ENCODE assay signal across 10 cellular contexts in the genomic region with DNA sequence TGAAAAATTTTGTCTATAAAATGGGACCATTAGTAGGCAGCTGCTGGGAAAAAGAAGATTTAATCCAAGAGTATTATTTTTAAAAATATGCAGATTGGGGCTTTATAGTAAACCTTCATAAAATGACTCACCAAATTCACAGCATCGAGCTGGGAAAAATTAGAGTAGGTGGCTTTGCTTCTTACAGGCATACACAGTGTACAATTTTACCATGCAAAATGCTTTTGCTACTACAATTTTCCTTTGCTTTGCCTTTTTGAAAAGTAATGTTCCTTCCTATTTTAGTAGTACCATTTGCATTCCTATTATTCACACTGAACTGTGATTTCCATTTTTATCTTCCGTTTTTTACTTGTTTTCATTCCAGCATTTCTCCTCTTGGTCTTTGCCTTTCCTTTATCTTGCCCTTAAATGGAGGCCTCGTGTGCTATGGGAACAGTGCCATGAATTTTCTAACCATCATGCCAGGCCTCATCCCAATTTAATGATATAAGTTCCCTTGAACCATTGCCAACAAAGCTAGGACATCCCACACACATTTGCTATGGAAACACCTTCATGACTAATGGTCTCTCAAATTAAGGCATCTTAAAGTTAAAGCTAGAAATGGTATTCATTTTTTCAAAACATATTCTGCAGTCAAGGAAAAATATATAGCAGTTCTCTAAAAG.
DNase-seq lines count a peak whose midpoint lies in the region; ATAC-seq, FAIRE-seq and TF ChIP-seq lines count a peak whose summit lies in the region.
"Had no signal": no experiment of that assay in that cellular context is flagged by ENCODE, and none has a peak within 500 bp of the region (broad histone marks: within the 10 kb centered on the region; RNA-seq: fewer than 3 reads in every experiment).

No MANE protein-coding gene starts in this region.

- no peak overlapping the region for H3K4me3 ChIP-seq in ascending aorta

- H3K9me3 ChIP-seq in ascending aorta, result no peaks in the 10 kb centered on the region

- peak overlapping the region; percentile 48 to 71 for H3K27ac ChIP-seq in ascending aorta

- no peak for TF ChIP-seq CTCF in ascending aorta (IDR thresholded peaks at IDR 0.05)

- no peaks in the 10 kb centered on the region for H3K36me3 ChIP-seq in ascending aorta

- DNase-seq in HCEC 1CT (peak; percentile 21), ascending aorta (ENCODE audit: low spot score in 2 of 2) (no peak), lung microvascular endothelial cell (ENCODE audit: low read depth in 2 of 2) (peak; percentile 25 to 46), GM03348 (ENCODE audit: low spot score) (no peak), MV-4-11 (lab: John Stamatoyannopoulos, UW) (no peak), urothelium cell line (ENCODE audit: low spot score) (no peak)
- DNase-seq: COR-L47 had no signal

- no peaks in the 10 kb centered on the region for H3K27me3 ChIP-seq in ascending aorta

- FAIRE-seq in A204.1 (lab: Jason Lieb, UNC) (peak; percentile 48), urothelium cell line (lab: Jason Lieb, UNC) (no peak)

- no peak for ATAC-seq in GM21526 (IDR thresholded peaks at IDR 0.05; ENCODE audit: low FRiP score, unreplicated experiment)
- ATAC-seq: left lobe of liver had no signal

- intact Hi-C loops in ascending aorta (cut with DNase I), result no loop called here

- H3K4me1 ChIP-seq in ascending aorta, result peaks cover 0 to 18% of the 10 kb centered on the region in 2 donors

Comparison
In these comparisons a context has a peak if more than half of its experiments do, and no peak if none do; other contexts are left out.
1. DNase-seq: peak in HCEC 1CT (single experiment) and lung microvascular endothelial cell (2 of 2); none in ascending aorta (0 of 2), GM03348 (single experiment), MV-4-11 (single experiment) and urothelium cell line (single experiment).